Comparison of ENCODE assay signal across 1 cellular context in the genomic region with DNA sequence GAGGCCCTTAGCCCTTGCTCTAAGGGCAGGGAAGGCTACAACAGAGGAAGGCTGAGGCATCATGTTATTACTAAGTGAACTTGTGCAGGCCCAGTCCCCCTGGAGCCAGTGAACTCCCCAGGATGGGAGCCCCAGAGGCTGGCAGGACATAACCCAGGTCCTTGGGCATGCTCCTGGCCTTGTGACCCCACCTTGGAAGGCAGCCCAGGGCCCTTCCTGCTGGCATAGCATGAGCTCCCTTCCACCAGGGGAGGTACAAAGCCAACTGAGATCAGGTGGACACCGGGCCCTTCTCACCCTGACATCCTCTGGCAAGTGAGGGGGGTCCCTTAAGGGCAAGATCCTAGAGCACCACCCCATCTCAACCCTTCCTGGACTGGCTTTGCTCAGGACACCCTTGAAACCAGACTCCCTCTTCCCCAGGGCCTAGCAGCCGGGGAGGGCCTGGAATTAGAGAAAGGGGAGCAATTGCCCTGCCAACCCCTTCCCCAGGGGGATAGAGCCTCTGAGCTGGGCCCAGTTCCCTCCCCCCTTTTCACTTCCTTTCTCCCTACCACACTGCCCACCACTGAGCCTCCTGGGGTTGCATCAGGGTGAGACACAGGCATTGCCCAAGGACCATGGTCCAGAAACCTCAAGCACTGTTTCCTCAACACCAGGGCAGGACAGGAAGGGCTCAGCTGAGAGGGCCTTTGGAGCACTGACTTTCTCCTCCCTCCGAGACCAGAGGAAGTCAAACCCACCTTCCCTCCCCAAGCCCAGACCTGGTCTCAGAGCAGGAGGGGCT.
TF ChIP-seq lines count a peak whose summit lies in the region.

No MANE protein-coding gene starts in this region.

TF ChIP-seq in SK-N-SH treated with all-trans-retinoic acid at 6 μM for 48 hours, 23 proteins besides CTCF, POLR2A, EP300 and RAD21 (continued from another document):
- TF ChIP-seq, protein P1, sequence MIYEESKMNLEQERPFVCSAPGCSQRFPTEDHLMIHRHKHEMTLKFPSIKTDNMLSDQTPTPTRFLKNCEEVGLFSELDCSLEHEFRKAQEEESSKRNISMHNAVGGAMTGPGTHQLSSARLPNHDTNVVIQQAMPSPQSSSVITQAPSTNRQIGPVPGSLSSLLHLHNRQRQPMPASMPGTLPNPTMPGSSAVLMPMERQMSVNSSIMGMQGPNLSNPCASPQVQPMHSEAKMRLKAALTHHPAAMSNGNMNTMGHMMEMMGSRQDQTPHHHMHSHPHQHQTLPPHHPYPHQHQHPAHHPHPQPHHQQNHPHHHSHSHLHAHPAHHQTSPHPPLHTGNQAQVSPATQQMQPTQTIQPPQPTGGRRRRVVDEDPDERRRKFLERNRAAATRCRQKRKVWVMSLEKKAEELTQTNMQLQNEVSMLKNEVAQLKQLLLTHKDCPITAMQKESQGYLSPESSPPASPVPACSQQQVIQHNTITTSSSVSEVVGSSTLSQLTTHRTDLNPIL (CRISPR knock-in tag; IDR thresholded peaks at IDR 0.05; ENCODE audit: low read depth): no peak
